ENCODE assay signal across 29 cellular contexts in the genomic region with DNA sequence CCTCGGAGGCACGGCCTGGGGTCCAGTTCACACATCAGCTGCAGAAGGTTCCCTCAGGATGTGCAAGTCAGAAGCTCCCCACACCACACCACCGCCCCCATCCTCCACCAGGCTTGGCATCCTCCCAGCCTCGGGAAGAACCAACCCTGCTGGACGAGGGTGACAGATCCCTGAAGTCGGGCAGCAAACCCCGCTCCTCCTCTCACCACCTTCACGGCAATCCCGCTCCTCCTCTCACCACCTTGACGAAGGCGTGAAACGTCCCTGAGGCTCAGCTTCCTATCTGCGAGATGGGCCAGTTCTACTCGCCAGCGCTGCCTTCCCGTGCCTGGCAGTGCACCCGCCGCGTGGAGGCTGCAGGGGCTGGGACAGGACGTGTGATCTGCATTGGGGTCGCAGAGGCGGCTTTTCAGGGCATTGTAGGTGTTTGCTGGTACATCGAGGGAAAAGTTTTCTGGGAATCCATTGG.
"Had no signal": no experiment of that assay in that cellular context is flagged by ENCODE, and none has a peak within 500 bp of the region (broad histone marks: within the 10 kb centered on the region; RNA-seq: fewer than 3 reads in every experiment).

No MANE protein-coding gene starts in this region.

- H3K4me3 Mint-ChIP-seq: activated CD4-positive, alpha-beta memory T cell treated with anti-CD3 and anti-CD28 coated beads, Interleukin-2, amount 10 ng/mL, durations not matched to agents 7 days and 5 days; activated naive CD4-positive, alpha-beta T cell treated with anti-CD3 and anti-CD28 coated beads, Interleukin-2, amount 50 U/mL, for 24 hours; activated naive CD8-positive, alpha-beta T cell treated with anti-CD3 and anti-CD28 coated beads, Interleukin-2, amount 10 ng/mL, durations not matched to agents 7 days and 5 days; T-cell had no signal

- H3K4me1 Mint-ChIP-seq: activated CD4-positive, alpha-beta memory T cell treated with anti-CD3 and anti-CD28 coated beads, Interleukin-2, amount 10 ng/mL, durations not matched to agents 7 days and 5 days; activated naive CD4-positive, alpha-beta T cell treated with anti-CD3 and anti-CD28 coated beads, Interleukin-2, amount 50 U/mL, for 24 hours; activated naive CD8-positive, alpha-beta T cell treated with anti-CD3 and anti-CD28 coated beads, Interleukin-2, amount 10 ng/mL, durations not matched to agents 7 days and 5 days; T-cell had no signal

- ATAC-seq: body of pancreas, SK-N-SH treated with all-trans-retinoic acid at 6 μM for 48 hours, T-cell, T-helper 17 cell had no signal

- DNase-seq: activated CD4-positive, alpha-beta memory T cell treated with anti-CD3 and anti-CD28 coated beads, Interleukin-2, amount 10 ng/mL, durations not matched to agents 7 days and 5 days; activated CD4-positive, alpha-beta T cell treated with anti-CD3 and anti-CD28 coated beads for 1 hour; activated CD4-positive, alpha-beta T cell treated with anti-CD3 and anti-CD28 coated beads for 48 hours; activated CD4-positive, CD25-positive, alpha-beta regulatory T cell; activated gamma-delta T cell; activated naive CD4-positive, alpha-beta T cell treated with Interleukin-2 at 50 U/mL for 16 hours; activated naive CD8-positive, alpha-beta T cell treated with anti-CD3 and anti-CD28 coated beads, Interleukin-2, amount 10 ng/mL, durations not matched to agents 7 days and 5 days; activated T-cell treated with anti-CD3 and anti-CD28 coated beads, Interleukin-2, amount 50 U/mL, for 1 hour; amygdala; body of pancreas; Kasumi-1; MG63; NCI-H1048; NCI-H1105 treated with DMSO at 0.1 percent for 48 hours; NCI-H1436; NCI-H1694; NCI-H1930; NCI-H2081 treated with DMSO at 0.1 percent for 48 hours; NCI-H345; NCI-H524 treated with DMSO at 0.1 percent for 48 hours; SIG-M5; T-cell; T-helper 17 cell; WERI-Rb-1 had no signal

- H3K27ac Mint-ChIP-seq: activated CD4-positive, alpha-beta memory T cell treated with anti-CD3 and anti-CD28 coated beads, Interleukin-2, amount 10 ng/mL, durations not matched to agents 7 days and 5 days; activated naive CD4-positive, alpha-beta T cell treated with anti-CD3 and anti-CD28 coated beads, Interleukin-2, amount 50 U/mL, for 24 hours; activated naive CD8-positive, alpha-beta T cell treated with anti-CD3 and anti-CD28 coated beads, Interleukin-2, amount 10 ng/mL, durations not matched to agents 7 days and 5 days; activated T-helper 2 cell treated with anti-CD3 and anti-CD28 coated beads, Interferon-gamma antibody, Interleukin-2, Interleukin-4, amounts not matched to agents 10 μg/mL and 5 μg/mL and 100 μg/mL, durations not matched to agents 14 hours and 24 hours and 36 hours; T-cell had no signal

- H3K9me3 ChIP-seq: body of pancreas, breast epithelium, MG63 had no signal

- H3K9me3 Mint-ChIP-seq: activated CD4-positive, alpha-beta memory T cell treated with anti-CD3 and anti-CD28 coated beads, Interleukin-2, amount 10 ng/mL, durations not matched to agents 7 days and 5 days; activated naive CD4-positive, alpha-beta T cell treated with anti-CD3 and anti-CD28 coated beads, Interleukin-2, amount 50 U/mL, for 24 hours; activated naive CD8-positive, alpha-beta T cell treated with anti-CD3 and anti-CD28 coated beads, Interleukin-2, amount 10 ng/mL, durations not matched to agents 7 days and 5 days; activated T-helper 2 cell treated with anti-CD3 and anti-CD28 coated beads, Interferon-gamma antibody, Interleukin-2, Interleukin-4, amounts not matched to agents 10 μg/mL and 5 μg/mL and 100 μg/mL, durations not matched to agents 14 hours and 24 hours and 36 hours; T-cell had no signal

- H3K27me3 Mint-ChIP-seq: activated CD4-positive, alpha-beta memory T cell treated with anti-CD3 and anti-CD28 coated beads, Interleukin-2, amount 10 ng/mL, durations not matched to agents 7 days and 5 days; activated naive CD8-positive, alpha-beta T cell treated with anti-CD3 and anti-CD28 coated beads, Interleukin-2, amount 10 ng/mL, durations not matched to agents 7 days and 5 days had no signal

- H3K4me3 ChIP-seq: body of pancreas, breast epithelium, K562, MG63 had no signal

- H3K27ac ChIP-seq: body of pancreas, breast epithelium, WERI-Rb-1 had no signal

- H3K27me3 ChIP-seq: body of pancreas had no signal

- H3K4me1 ChIP-seq: body of pancreas, breast epithelium had no signal

- H3K36me3 ChIP-seq: breast epithelium, MG63, WERI-Rb-1 had no signal
